9 cellular contexts compared by ENCODE assay signal in the genomic region with DNA sequence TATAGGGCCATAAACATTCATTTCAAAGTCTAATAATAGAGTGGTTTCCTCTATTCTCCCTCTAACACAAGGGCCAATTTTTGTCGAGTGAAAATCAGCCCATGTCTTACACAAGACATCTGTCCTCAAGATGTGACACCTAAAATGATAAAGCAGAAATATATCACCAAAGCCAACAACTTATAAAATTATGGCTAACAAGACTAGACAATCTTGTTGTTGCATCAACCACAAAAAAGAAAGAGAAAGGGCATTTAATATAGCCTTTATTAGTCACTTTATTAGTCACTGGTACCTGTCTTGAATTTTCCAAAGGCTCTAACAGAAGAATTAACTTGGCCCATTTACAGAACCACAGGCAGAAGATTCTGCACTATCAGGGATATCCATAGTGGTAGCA.
DNase-seq lines count a peak whose midpoint lies in the region; ATAC-seq, FAIRE-seq and TF ChIP-seq lines count a peak whose summit lies in the region.
"Had no signal": no experiment of that assay in that cellular context is flagged by ENCODE, and none has a peak within 500 bp of the region (broad histone marks: within the 10 kb centered on the region; RNA-seq: fewer than 3 reads in every experiment).

No MANE protein-coding gene starts in this region.

- H3K4me3 Mint-ChIP-seq in chondrocyte (ENCODE audit: unreplicated experiment): no peak overlapping the region

- no peak overlapping the region for H3K27ac Mint-ChIP-seq in chondrocyte (ENCODE audit: unreplicated experiment)

- H3K9me3 ChIP-seq in mammary epithelial cell (replicated peaks; ENCODE audit: insufficient read depth, low read length) (no peaks in the 10 kb centered on the region), breast epithelium (no peaks in the 10 kb centered on the region), A673 (ENCODE audit: low read depth, low read length, poor library complexity, severe bottlenecking) (no peaks in the 10 kb centered on the region)

- TF ChIP-seq POLR2A in breast epithelium (IDR thresholded peaks at IDR 0.05): no peak

- no peak for TF ChIP-seq CTCF in mammary epithelial cell (conservative IDR thresholded peaks at IDR 0.05 in 1 of 2, IDR thresholded peaks at IDR 0.05 in 1 of 2; ENCODE audit: extremely low read depth in 1 of 2, insufficient read depth in 1 of 2, low read depth in 1 of 2, low read length in 2 of 2)
- TF ChIP-seq CTCF in breast epithelium (IDR thresholded peaks at IDR 0.05): no peak
- no peak for TF ChIP-seq CTCF in chondrocyte (IDR thresholded peaks at IDR 0.05)
- TF ChIP-seq CTCF in A673 (conservative IDR thresholded peaks at IDR 0.05; ENCODE audit: low read depth, low read length): no peak

- H3K4me2 ChIP-seq in mammary epithelial cell (ENCODE audit: insufficient read depth, low read depth, low read length): no peak overlapping the region

- H3K36me3 Mint-ChIP-seq in chondrocyte (ENCODE audit: low read depth): peaks cover 5% of the 10 kb centered on the region

- no peaks in the 10 kb centered on the region for H3K36me3 ChIP-seq in mammary epithelial cell (ENCODE audit: insufficient read depth, low read length)
- H3K36me3 ChIP-seq in breast epithelium: no peaks in the 10 kb centered on the region
- H3K36me3 ChIP-seq in A673 (ENCODE audit: insufficient read depth, low read length, poor library complexity, severe bottlenecking): no peaks in the 10 kb centered on the region

- dilution Hi-C loops in mammary epithelial cell (cut with HindIII; ENCODE audit: low sequenced_read_pairs): no loop called here

- BruUV-seq in mammary epithelial cell (replicated peaks; lab: Mats Ljungman, UMichigan) (no TSS peak), A673 (replicated peaks; lab: Mats Ljungman, UMichigan) (no TSS peak)

- H3K9me3 Mint-ChIP-seq in chondrocyte (ENCODE audit: low read depth): peaks cover 11% of the 10 kb centered on the region

- no peak overlapping the region for H2AFZ ChIP-seq in mammary epithelial cell (ENCODE audit: low read depth, low read length)

- CTCF ChIA-PET in mammary epithelial cell (lab: Charles Lee; ENCODE audit: low non-redundant PET) (no interaction called here), A673 (lab: Charles Lee) (no interaction called here)

- POLR2A ChIA-PET in A673 (lab: Charles Lee; ENCODE audit: low non-redundant PET): no interaction called here

- no peaks in the 10 kb centered on the region for H3K79me2 ChIP-seq in mammary epithelial cell (ENCODE audit: insufficient read depth, low read length)

- DNase-seq in mammary epithelial cell (peak; percentile 36), breast epithelium (ENCODE audit: low spot score in 2 of 2) (no peak), chondrocyte (ENCODE audit: low spot score) (no peak), DMS153 (lab: John Stamatoyannopoulos, UW) (no peak), SHP77 (lab: John Stamatoyannopoulos, UW) (no peak), A673 (ENCODE audit: low spot score) (no peak)
- DNase-seq: C1 segment of cervical spinal cord had no signal

- FAIRE-seq in endometrium (lab: Jason Lieb, UNC): peak; percentile 43

- 6% methylated on average over 1 of the region's 1 CpG for WGBS in mammary epithelial cell (ENCODE audit: low coverage, missing lambda C conversion rate)

- H3K27ac ChIP-seq in mammary epithelial cell (ENCODE audit: insufficient read depth, low read depth, low read length) (no peak overlapping the region), breast epithelium (peak overlapping the region in 1 of 2 donors; percentile 56), A673 (ENCODE audit: low read depth, low read length, poor library complexity, severe bottlenecking) (no peak overlapping the region)

- no peak overlapping the region for H3K9ac ChIP-seq in mammary epithelial cell (ENCODE audit: insufficient read depth, low read length)

- H3K4me3 ChIP-seq in mammary epithelial cell (replicated peaks in 1 of 3; ENCODE audit: insufficient read depth in 1 of 3, low read depth in 2 of 3, low read length in 3 of 3): no peak overlapping the region
- no peak overlapping the region for H3K4me3 ChIP-seq in breast epithelium
- no peak overlapping the region for H3K4me3 ChIP-seq in A673 (ENCODE audit: low read depth, low read length, poor library complexity, severe bottlenecking)

- intact Hi-C loops in mammary epithelial cell (cut with micrococcal nuclease): loop anchor here (10.0 kb wide), 1 partner anchor 649 kb away; no protein-coding TSS in a partner anchor
- intact Hi-C loops in breast epithelium (cut with DNase I; ENCODE audit: low total_unique reads): loop anchor here (2.0 kb wide), 1 partner anchor 51 kb away; no protein-coding TSS in a partner anchor
- intact Hi-C loops in A673 (cut with micrococcal nuclease; ENCODE audit: unreplicated experiment): no loop called here

- peak; percentile 11 for ATAC-seq in HG03571 (IDR thresholded peaks at IDR 0.05; ENCODE audit: unreplicated experiment)

- H4K20me1 ChIP-seq in mammary epithelial cell (ENCODE audit: insufficient read depth, low read length): no peaks in the 10 kb centered on the region

- no peaks in the 10 kb centered on the region for H3K4me1 Mint-ChIP-seq in chondrocyte (ENCODE audit: low read depth)

- H3K4me1 ChIP-seq in mammary epithelial cell (ENCODE audit: insufficient read depth, low read length): no peaks in the 10 kb centered on the region
- H3K4me1 ChIP-seq in breast epithelium: no peaks in the 10 kb centered on the region
- H3K4me1 ChIP-seq in A673 (ENCODE audit: insufficient read depth, low read length, poor library complexity, severe bottlenecking): no peaks in the 10 kb centered on the region

- peaks cover 1% of the 10 kb centered on the region for H3K27me3 Mint-ChIP-seq in chondrocyte (ENCODE audit: low read depth)

- in situ Hi-C loops in mammary epithelial cell (cut with MboI; ENCODE audit: low sequenced_read_pairs in 2 of 2): no loop called here

- H3K27me3 ChIP-seq in mammary epithelial cell (ENCODE audit: insufficient read depth, low read length) (no peaks in the 10 kb centered on the region), breast epithelium (no peaks in the 10 kb centered on the region), A673 (replicated peaks; ENCODE audit: insufficient read depth, low read depth, low read length, poor library complexity) (no peaks in the 10 kb centered on the region)
